In the genomic region with DNA sequence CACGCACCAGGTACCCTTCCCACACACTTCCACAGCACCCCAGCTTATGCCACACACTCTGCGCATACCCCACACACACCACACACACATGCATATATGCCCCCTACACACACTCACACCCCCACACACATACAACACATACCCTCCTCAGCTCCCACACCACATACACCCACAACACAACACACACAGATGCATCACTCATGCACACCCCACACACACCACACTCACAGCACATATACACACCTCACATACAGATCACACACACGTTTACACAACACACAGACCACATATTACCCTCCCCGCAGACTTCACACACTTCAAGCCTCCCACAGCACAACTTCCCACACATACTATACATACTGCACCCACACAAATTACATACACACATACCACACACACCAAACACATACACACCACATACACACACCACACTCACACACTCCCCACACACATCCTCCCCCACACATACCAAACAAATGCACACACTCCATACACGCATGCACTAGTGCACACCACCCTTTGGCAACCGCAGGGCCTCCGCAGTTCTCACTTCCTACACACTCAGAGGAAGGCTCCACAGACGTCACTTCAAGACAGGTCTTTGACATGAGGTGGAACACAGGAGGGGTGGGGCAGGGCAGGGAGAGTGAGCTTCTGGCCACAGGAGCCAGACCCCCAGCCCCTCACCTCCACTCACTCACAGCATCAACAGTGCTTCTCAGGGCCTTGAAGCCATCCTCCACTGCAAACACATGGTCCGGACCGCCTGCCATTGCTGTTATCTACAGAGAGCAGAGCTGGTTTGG, we compare ENCODE assay signal across 10 cellular contexts. TPM values are rescaled to one million over a fixed set of nuclear protein-coding genes. Genes with fewer than 3 reads are reported as not detected.
DNase-seq lines count a peak whose midpoint lies in the region; ATAC-seq and TF ChIP-seq lines count a peak whose summit lies in the region.
"Had no signal": no experiment of that assay in that cellular context is flagged by ENCODE, and none has a peak within 500 bp of the region (broad histone marks: within the 10 kb centered on the region; RNA-seq: fewer than 3 reads in every experiment).

No MANE protein-coding gene starts in this region.

- TF ChIP-seq CTCF in CD4-positive, alpha-beta T cell (IDR thresholded peaks at IDR 0.05): no peak
- TF ChIP-seq CTCF in lower lobe of right lung (IDR thresholded peaks at IDR 0.05) (no peak), SK-N-SH (IDR thresholded peaks at IDR 0.05) (no peak)

- H3K4me3 ChIP-seq in lower lobe of right lung: peak overlapping the region; percentile 8
- H3K4me3 ChIP-seq in SK-N-SH (ENCODE audit: low read depth in 2 of 2, low read length in 1 of 2): no peak overlapping the region

- no peaks in the 10 kb centered on the region for H3F3A ChIP-seq in SK-N-SH (replicated peaks; ENCODE audit: insufficient read depth)

- peaks cover 52% of the 10 kb centered on the region for H3K4me1 Mint-ChIP-seq in CD4-positive, alpha-beta T cell (ENCODE audit: low read depth)

- TF ChIP-seq RAD21 in SK-N-SH (IDR thresholded peaks at IDR 0.05; ENCODE audit: low read length): no peak

- H3K36me3 Mint-ChIP-seq in CD4-positive, alpha-beta T cell (ENCODE audit: low read depth): peaks cover 32% of the 10 kb centered on the region
- H3K36me3 Mint-ChIP-seq: IgD-negative memory B cell had no signal

- no peaks in the 10 kb centered on the region for H3K9me3 ChIP-seq in CD4-positive, alpha-beta T cell (ENCODE audit: control insufficient read depth, low read length)
- H3K9me3 ChIP-seq in lower lobe of right lung (no peaks in the 10 kb centered on the region), SK-N-SH (no peaks in the 10 kb centered on the region)

- peak; percentile 83 for ATAC-seq in CD4-positive, alpha-beta T cell (ENCODE audit: poor library complexity)
- ATAC-seq in HG02588 (IDR thresholded peaks at IDR 0.05; ENCODE audit: unreplicated experiment): peak; percentile 47
- peak; percentile 14 to 37 for ATAC-seq in lower lobe of right lung

- no peak overlapping the region for H2AFZ ChIP-seq in SK-N-SH (ENCODE audit: low read depth)

- H3K4me2 ChIP-seq in SK-N-SH: no peak overlapping the region

- no peaks in the 10 kb centered on the region for H3K9me3 Mint-ChIP-seq in CD4-positive, alpha-beta T cell
- H3K9me3 Mint-ChIP-seq: IgD-negative memory B cell; stimulated activated naive CD8-positive, alpha-beta T cell treated with anti-CD3 and anti-CD28 coated beads, Interleukin-15, Interleukin-2, amounts not matched to agents 100 ng/mL and 50 ng/mL, for 24 hours had no signal

- H3K27me3 Mint-ChIP-seq in CD4-positive, alpha-beta T cell: no peaks in the 10 kb centered on the region
- H3K27me3 Mint-ChIP-seq: IgD-negative memory B cell; stimulated activated naive CD8-positive, alpha-beta T cell treated with anti-CD3 and anti-CD28 coated beads, Interleukin-15, Interleukin-2, amounts not matched to agents 100 ng/mL and 50 ng/mL, for 24 hours had no signal

- peak; percentile 40 to 73 (median 57) for DNase-seq in CD4-positive, alpha-beta T cell
- DNase-seq in activated CD4-positive, CD25-positive, alpha-beta regulatory T cell treated with anti-CD3 and anti-CD28 coated beads, Interleukin-2, amount 50 U/mL, for 72 hours: peak; percentile 51
- DNase-seq in lower lobe of right lung (no peak), SK-N-SH (no peak), OCI-M1 (lab: John Stamatoyannopoulos, UW) (no peak), HPDE6-E6E7 (ENCODE audit: extremely low spot score) (no peak)
- DNase-seq in NK-92 treated with Interleukin-12 subunit alpha and Interleukin-12 subunit beta, amount 100 ng/mL, for 24 hours (lab: John Stamatoyannopoulos, UW): no peak

- H3K4me3 Mint-ChIP-seq in CD4-positive, alpha-beta T cell: no peak overlapping the region
- H3K4me3 Mint-ChIP-seq: stimulated activated naive CD8-positive, alpha-beta T cell treated with anti-CD3 and anti-CD28 coated beads, Interleukin-15, Interleukin-2, amounts not matched to agents 100 ng/mL and 50 ng/mL, for 24 hours had no signal

- no peaks in the 10 kb centered on the region for H3K27me3 ChIP-seq in CD4-positive, alpha-beta T cell (ENCODE audit: control insufficient read depth, insufficient read depth, low read length)
- no peaks in the 10 kb centered on the region for H3K27me3 ChIP-seq in lower lobe of right lung (ENCODE audit: low read depth)
- no peaks in the 10 kb centered on the region for H3K27me3 ChIP-seq in SK-N-SH (ENCODE audit: insufficient read depth)

- CTCF ChIA-PET in CD4-positive, alpha-beta T cell (lab: Charles Lee): interaction anchor here (1.8 kb wide), 1 partner anchor 12 kb away, joined by 4 read pairs; no protein-coding TSS in a partner anchor
- CTCF ChIA-PET in SK-N-SH (lab: Yijun Ruan, JAX): interaction anchor here (3.6 kb wide), 1 partner anchor 40 kb away, joined by 20 read pairs; no protein-coding TSS in a partner anchor

- intact Hi-C loops in CD4-positive, alpha-beta T cell (cut with DNase I, micrococcal nuclease): no loop called here
- intact Hi-C loops in lower lobe of right lung (cut with DNase I): no loop called here

- H3K27ac ChIP-seq in CD4-positive, alpha-beta T cell (ENCODE audit: low read depth, low read length): peak overlapping the region; percentile 82
- no peak overlapping the region for H3K27ac ChIP-seq in lower lobe of right lung
- no peak overlapping the region for H3K27ac ChIP-seq in SK-N-SH (ENCODE audit: low read depth in 2 of 2, low read length in 1 of 2)

- H3K4me1 ChIP-seq in lower lobe of right lung (no peaks in the 10 kb centered on the region), SK-N-SH (ENCODE audit: control insufficient read depth in 1 of 2, insufficient read depth in 2 of 2, low read depth in 1 of 2, low read length in 1 of 2) (peaks cover 0 to 6% of the 10 kb centered on the region in 2 experiments; a peak in 1 of 4 replicates)

- H3K27ac Mint-ChIP-seq in CD4-positive, alpha-beta T cell: no peak overlapping the region
- H3K27ac Mint-ChIP-seq: stimulated activated naive CD8-positive, alpha-beta T cell treated with anti-CD3 and anti-CD28 coated beads, Interleukin-15, Interleukin-2, amounts not matched to agents 100 ng/mL and 50 ng/mL, for 24 hours had no signal

- H3K36me3 ChIP-seq in lower lobe of right lung: no peaks in the 10 kb centered on the region
- H3K36me3 ChIP-seq in SK-N-SH (replicated peaks in 1 of 2; ENCODE audit: control insufficient read depth in 1 of 2, insufficient read depth in 2 of 2, low read length in 1 of 2): no peaks in the 10 kb centered on the region

- POLR2A ChIA-PET in CD4-positive, alpha-beta T cell (lab: Charles Lee): interaction anchor here (0.8 to 2.6 kb wide), 7 partner anchors 8 to 176 kb away, joined by 3 to 19 read pairs (median 6); no protein-coding TSS in a partner anchor
- POLR2A ChIA-PET in SK-N-SH (lab: Yijun Ruan, JAX): no interaction called here

- H3K79me2 ChIP-seq in SK-N-SH (ENCODE audit: insufficient read depth): no peaks in the 10 kb centered on the region

- H3K9me2 ChIP-seq in SK-N-SH: no peaks in the 10 kb centered on the region

- no peak for TF ChIP-seq EP300 in SK-N-SH (IDR thresholded peaks at IDR 0.05; ENCODE audit: borderline replicate concordance in 1 of 2, low read depth in 1 of 2, low read length in 1 of 2)

- no peaks in the 10 kb centered on the region for H4K20me1 ChIP-seq in SK-N-SH (ENCODE audit: insufficient read depth)

- WGBS in SK-N-SH (ENCODE audit: low lambda C conversion rate): 58% methylated on average over 10 of the region's 10 CpGs

- no peak overlapping the region for H3K9ac ChIP-seq in SK-N-SH

TF ChIP-seq in SK-N-SH, 30 proteins besides CTCF, POLR2A, EP300 and RAD21:
- TF ChIP-seq MXI1 (IDR thresholded peaks at IDR 0.05; ENCODE audit: low read depth, low read length) (no peak), TCF12 (IDR thresholded peaks at IDR 0.05) (no peak), SMC3 (IDR thresholded peaks at IDR 0.05; ENCODE audit: low read depth, low read length) (no peak), TAF1 (IDR thresholded peaks at IDR 0.05; ENCODE audit: borderline replicate concordance, low read depth, low read length) (no peak), SIN3A (IDR thresholded peaks at IDR 0.05; ENCODE audit: borderline replicate concordance, low read depth, low read length) (no peak), RCOR1 (IDR thresholded peaks at IDR 0.05; ENCODE audit: low read length) (no peak), FOXJ3 (CRISPR knock-in tag; IDR thresholded peaks at IDR 0.05) (no peak), CHD2 (IDR thresholded peaks at IDR 0.05; ENCODE audit: low read length, partially characterized antibody) (no peak)
- TF ChIP-seq, protein P1, sequence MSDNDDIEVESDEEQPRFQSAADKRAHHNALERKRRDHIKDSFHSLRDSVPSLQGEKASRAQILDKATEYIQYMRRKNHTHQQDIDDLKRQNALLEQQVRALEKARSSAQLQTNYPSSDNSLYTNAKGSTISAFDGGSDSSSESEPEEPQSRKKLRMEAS (IDR thresholded peaks at IDR 0.05; ENCODE audit: low read depth): no peak
- TF ChIP-seq, protein P2, sequence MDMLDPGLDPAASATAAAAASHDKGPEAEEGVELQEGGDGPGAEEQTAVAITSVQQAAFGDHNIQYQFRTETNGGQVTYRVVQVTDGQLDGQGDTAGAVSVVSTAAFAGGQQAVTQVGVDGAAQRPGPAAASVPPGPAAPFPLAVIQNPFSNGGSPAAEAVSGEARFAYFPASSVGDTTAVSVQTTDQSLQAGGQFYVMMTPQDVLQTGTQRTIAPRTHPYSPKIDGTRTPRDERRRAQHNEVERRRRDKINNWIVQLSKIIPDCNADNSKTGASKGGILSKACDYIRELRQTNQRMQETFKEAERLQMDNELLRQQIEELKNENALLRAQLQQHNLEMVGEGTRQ (IDR thresholded peaks at IDR 0.05; ENCODE audit: borderline replicate concordance, low read depth, low read length): no peak
- TF ChIP-seq, protein P3, sequence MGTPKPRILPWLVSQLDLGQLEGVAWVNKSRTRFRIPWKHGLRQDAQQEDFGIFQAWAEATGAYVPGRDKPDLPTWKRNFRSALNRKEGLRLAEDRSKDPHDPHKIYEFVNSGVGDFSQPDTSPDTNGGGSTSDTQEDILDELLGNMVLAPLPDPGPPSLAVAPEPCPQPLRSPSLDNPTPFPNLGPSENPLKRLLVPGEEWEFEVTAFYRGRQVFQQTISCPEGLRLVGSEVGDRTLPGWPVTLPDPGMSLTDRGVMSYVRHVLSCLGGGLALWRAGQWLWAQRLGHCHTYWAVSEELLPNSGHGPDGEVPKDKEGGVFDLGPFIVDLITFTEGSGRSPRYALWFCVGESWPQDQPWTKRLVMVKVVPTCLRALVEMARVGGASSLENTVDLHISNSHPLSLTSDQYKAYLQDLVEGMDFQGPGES (IDR thresholded peaks at IDR 0.05; ENCODE audit: low read depth, low read length): no peak

RNA-seq across cellular contexts. Expression of a gene that starts 18.5 kb away (rescaled TPM):
- total RNA-seq in CD4-positive, alpha-beta T cell: not detected
- total RNA-seq in lower lobe of right lung: not detected
- polyA plus RNA-seq in SK-N-SH (2012; rRNA removed): not detected in 2 replicates
- not detected in 2 replicates for polyA plus RNA-seq in SK-N-SH (2012; cell fraction: cytosol; rRNA removed)
- polyA plus RNA-seq in SK-N-SH (2012; cell fraction: nucleus; rRNA removed): 0.02 TPM in 1 of 2 replicates, not detected in the other
- polyA plus RNA-seq: IgD-negative memory B cell had no signal

Comparison
In these comparisons a context has a peak if more than half of its experiments do, and no peak if none do; other contexts are left out.
1. ATAC-seq: peak in every context shown above with its lines; median percentile 83 in CD4-positive, alpha-beta T cell; 47 in HG02588; 26 in lower lobe of right lung.
2. DNase-seq: peak in CD4-positive, alpha-beta T cell (10 of 10) and activated CD4-positive, CD25-positive, alpha-beta regulatory T cell treated with anti-CD3 and anti-CD28 coated beads, Interleukin-2, amount 50 U/mL, for 72 hours (single experiment); none in lower lobe of right lung (single experiment), SK-N-SH (single experiment), OCI-M1 (single experiment), HPDE6-E6E7 (single experiment) and NK-92 treated with Interleukin-12 subunit alpha and Interleukin-12 subunit beta, amount 100 ng/mL, for 24 hours (single experiment).